Comparison of ENCODE assay signal across 9 cellular contexts in the genomic region with DNA sequence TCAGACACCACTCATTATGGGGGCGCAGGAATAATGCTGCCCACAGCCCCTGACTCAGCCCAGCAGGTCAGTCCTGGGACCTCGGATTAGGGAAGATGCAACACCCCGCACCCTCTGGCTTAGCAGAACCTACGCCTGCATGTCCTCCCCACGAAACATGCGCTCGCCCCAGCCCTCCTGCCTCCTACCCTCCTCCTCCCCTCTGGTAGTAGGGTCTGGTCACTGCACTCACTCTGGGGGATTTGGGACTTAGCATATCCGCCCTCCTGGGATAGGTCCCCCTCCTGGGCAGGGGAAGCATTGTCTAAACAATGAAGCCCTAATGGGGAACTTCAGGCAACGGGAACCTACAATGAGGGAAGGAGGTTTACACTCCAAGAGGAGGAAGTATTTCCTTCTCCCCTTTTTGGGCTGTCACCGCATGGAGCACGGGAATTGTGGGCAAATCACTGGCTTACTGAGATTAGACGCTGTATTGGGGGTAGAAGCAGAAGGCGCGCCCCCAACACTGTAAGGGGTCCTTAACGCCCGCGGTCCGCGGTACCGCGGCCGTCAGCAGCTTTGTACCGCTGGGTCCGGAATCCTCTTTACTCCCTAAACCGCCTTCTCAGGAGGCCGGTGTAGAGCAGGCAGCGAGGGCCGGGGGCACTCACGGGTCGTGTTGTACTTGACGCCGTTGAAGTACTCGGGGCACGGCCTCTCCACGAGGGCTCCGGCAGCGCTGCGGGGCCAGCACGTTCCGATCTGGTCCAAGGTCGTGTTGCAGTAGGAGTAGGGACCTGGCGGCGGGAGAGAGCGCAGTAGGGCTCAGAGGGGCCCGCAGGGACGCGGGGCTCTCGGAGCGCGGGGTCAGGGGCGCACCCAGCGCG. TPM values are rescaled to one million over a fixed set of nuclear protein-coding genes. Genes with fewer than 3 reads are reported as not detected.
DNase-seq lines count a peak whose midpoint lies in the region; ATAC-seq and TF ChIP-seq lines count a peak whose summit lies in the region.
"Had no signal": no experiment of that assay in that cellular context is flagged by ENCODE, and none has a peak within 500 bp of the region (broad histone marks: within the 10 kb centered on the region; RNA-seq: fewer than 3 reads in every experiment).

No MANE protein-coding gene starts in this region.

- H3K4me3 ChIP-seq in ascending aorta (peak overlapping the region; percentile 54 to 63), right lobe of liver (peak overlapping the region; percentile 8 to 37 (median 21)), thoracic aorta (peak overlapping the region; percentile 74)

- DNase-seq in activated CD4-positive, alpha-beta T cell treated with anti-CD3 and anti-CD28 coated beads for 36 hours: peak; percentile 24
- DNase-seq in activated CD4-positive, alpha-beta T cell treated with anti-CD3 and anti-CD28 coated beads for 4 hours: no peak
- DNase-seq in ascending aorta (ENCODE audit: low spot score in 2 of 2) (no peak), right lobe of liver (no peak), thoracic aorta (ENCODE audit: low spot score) (no peak), omental fat pad (ENCODE audit: low spot score) (no peak), foreskin melanocyte (no peak), KBM-7 (no peak)

- intact Hi-C loops in activated CD4-positive, alpha-beta T cell treated with anti-CD3 and anti-CD28 coated beads for 36 hours (cut with DNase I, micrococcal nuclease): loop anchor here (1.0 to 5.0 kb wide), 2 partner anchors 57 to 61 kb away; no protein-coding TSS in a partner anchor
- intact Hi-C loops in ascending aorta (cut with DNase I) (no loop called here), right lobe of liver (cut with DNase I) (no loop called here)

- H3K4me3 Mint-ChIP-seq in activated CD4-positive, alpha-beta T cell treated with anti-CD3 and anti-CD28 coated beads for 36 hours: peak overlapping the region; percentile 40

- H3K36me3 ChIP-seq in ascending aorta: no peaks in the 10 kb centered on the region
- H3K36me3 ChIP-seq in right lobe of liver: no peaks in the 10 kb centered on the region
- H3K36me3 ChIP-seq in thoracic aorta: no peaks in the 10 kb centered on the region

- H3K9me3 ChIP-seq in ascending aorta (no peaks in the 10 kb centered on the region), right lobe of liver (no peaks in the 10 kb centered on the region), thoracic aorta (no peaks in the 10 kb centered on the region)

- TF ChIP-seq CTCF in ascending aorta (IDR thresholded peaks at IDR 0.05) (no peak), right lobe of liver (IDR thresholded peaks at IDR 0.05) (no peak), thoracic aorta (IDR thresholded peaks at IDR 0.05) (no peak), omental fat pad (IDR thresholded peaks at IDR 0.05) (no peak)

- CTCF ChIA-PET in activated CD4-positive, alpha-beta T cell treated with anti-CD3 and anti-CD28 coated beads for 36 hours (lab: Charles Lee): interaction anchor here (1.7 to 2.3 kb wide), 2 partner anchors 57 to 59 kb away, joined by 6 to 14 read pairs; no protein-coding TSS in a partner anchor

- peak; percentile 7 for ATAC-seq in activated CD4-positive, alpha-beta T cell treated with anti-CD3 and anti-CD28 coated beads for 36 hours
- ATAC-seq in right lobe of liver (peak; percentile 17 to 38 (median 21)), thoracic aorta (ENCODE audit: insufficient number of reproducible peaks, low FRiP score, low read depth) (no peak), omental fat pad (ENCODE audit: low FRiP score) (no peak)

- POLR2A ChIA-PET in activated CD4-positive, alpha-beta T cell treated with anti-CD3 and anti-CD28 coated beads for 36 hours (lab: Charles Lee): interaction anchor here (0.7 to 1.2 kb wide), 2 partner anchors 68 to 203 kb away, joined by 3 read pairs; a partner anchor contains a TSS

- H3K4me1 Mint-ChIP-seq in activated CD4-positive, alpha-beta T cell treated with anti-CD3 and anti-CD28 coated beads for 36 hours: peaks cover 7% of the 10 kb centered on the region

- no peak overlapping the region for H3K27ac Mint-ChIP-seq in activated CD4-positive, alpha-beta T cell treated with anti-CD3 and anti-CD28 coated beads for 36 hours

- H3K27me3 Mint-ChIP-seq in activated CD4-positive, alpha-beta T cell treated with anti-CD3 and anti-CD28 coated beads for 36 hours: peaks cover 48% of the 10 kb centered on the region

- H3K4me1 ChIP-seq in ascending aorta (peaks cover 7 to 11% of the 10 kb centered on the region in 2 donors), right lobe of liver (peaks cover 0 to 10% (median 3%) of the 10 kb centered on the region in 4 donors), thoracic aorta (ENCODE audit: control insufficient read depth in 1 of 2, low read depth in 2 of 2) (peaks cover 10 to 19% of the 10 kb centered on the region in 2 donors)

- H3K9me3 Mint-ChIP-seq in activated CD4-positive, alpha-beta T cell treated with anti-CD3 and anti-CD28 coated beads for 36 hours (ENCODE audit: low read depth): no peaks in the 10 kb centered on the region

- H3K27me3 ChIP-seq in ascending aorta (peaks cover 9% of the 10 kb centered on the region), right lobe of liver (peaks cover 0 to 7% of the 10 kb centered on the region in 2 donors), thoracic aorta (replicated peaks; ENCODE audit: insufficient read depth) (no peaks in the 10 kb centered on the region)

- TF ChIP-seq POLR2A in right lobe of liver (IDR thresholded peaks at IDR 0.05): no peak

- WGBS in right lobe of liver (ENCODE audit: insufficient coverage, low coverage, low lambda C conversion rate, missing lambda C conversion rate): 16% methylated on average over 5 of the region's 53 CpGs

- in situ Hi-C loops in KBM-7 (cut with MboI; ENCODE audit: low pct_unique_long_range_greater_than_20kb, low sequenced_read_pairs): no loop called here

- no peaks in the 10 kb centered on the region for H3K36me3 Mint-ChIP-seq in activated CD4-positive, alpha-beta T cell treated with anti-CD3 and anti-CD28 coated beads for 36 hours (ENCODE audit: low read depth)

- H3K27ac ChIP-seq in ascending aorta (no peak overlapping the region), right lobe of liver (no peak overlapping the region), thoracic aorta (no peak overlapping the region)
- H3K27ac ChIP-seq: C4-2B had no signal

RNA-seq across cellular contexts. Expression of a gene that starts 0.8 kb away (rescaled TPM):
- not detected for total RNA-seq in activated CD4-positive, alpha-beta T cell treated with anti-CD3 and anti-CD28 coated beads for 36 hours
- total RNA-seq in ascending aorta (3.1 TPM), right lobe of liver (not detected), thoracic aorta (under 1 TPM in 1 of 2 donors, not detected in 1; 0.21 TPM), omental fat pad (under 1 TPM in 1 of 4 donors, not detected in 3; 0.95 TPM)

Comparison
In these comparisons a context has a peak if more than half of its experiments do, and no peak if none do; other contexts are left out.
1. ATAC-seq: peak in activated CD4-positive, alpha-beta T cell treated with anti-CD3 and anti-CD28 coated beads for 36 hours (single experiment) and right lobe of liver (4 of 4); none in thoracic aorta (single experiment) and omental fat pad (single experiment).
2. H3K4me3 ChIP-seq: peak in every context shown above with its lines; median percentile 74 in thoracic aorta; 58 in ascending aorta; 21 in right lobe of liver.
3. intact Hi-C loops: an anchor here in activated CD4-positive, alpha-beta T cell treated with anti-CD3 and anti-CD28 coated beads for 36 hours (1.0 to 5.0 kb wide); none called in ascending aorta and right lobe of liver.